ENCODE assay signal across 14 cellular contexts in the genomic region with DNA sequence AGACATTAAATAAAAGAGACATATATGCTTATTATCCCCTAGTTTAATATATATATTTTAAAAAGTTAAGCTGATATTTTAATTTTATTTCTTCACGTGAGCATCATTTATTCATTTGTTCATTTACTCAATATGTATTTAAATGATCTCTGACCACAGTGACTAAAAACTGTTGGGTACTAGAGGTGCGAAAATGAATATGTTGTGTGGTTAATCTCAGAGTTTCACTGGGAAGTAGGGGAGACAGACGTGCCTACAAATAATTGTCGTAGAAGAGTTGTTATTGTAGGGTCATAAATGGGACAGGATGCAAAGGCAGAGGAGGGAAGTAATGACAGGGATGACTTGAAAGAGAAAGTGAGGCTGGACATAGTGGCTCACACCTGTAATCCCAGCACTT.
DNase-seq lines count a peak whose midpoint lies in the region; ATAC-seq, FAIRE-seq and TF ChIP-seq lines count a peak whose summit lies in the region.
"Had no signal": no experiment of that assay in that cellular context is flagged by ENCODE, and none has a peak within 500 bp of the region (broad histone marks: within the 10 kb centered on the region; RNA-seq: fewer than 3 reads in every experiment).

No MANE protein-coding gene starts in this region.

- no TSS peak for BruUV-seq in GM12878 (replicated peaks; lab: Mats Ljungman, UMichigan)

- 0 out of 2 replicates have a peak overlapping the region, but pooled peaks have one; percentile 3 for H3K4me2 ChIP-seq in GM12878 (ENCODE audit: control insufficient read depth, insufficient read depth)

- H3K4me1 Mint-ChIP-seq in nephron progenitor cell: no peaks in the 10 kb centered on the region
- peaks cover 6% of the 10 kb centered on the region for H3K4me1 Mint-ChIP-seq in CD4-positive, alpha-beta T cell (ENCODE audit: low read depth)

- TF ChIP-seq RAD21 in GM12878 (IDR thresholded peaks at IDR 0.05; ENCODE audit: insufficient read depth, low read depth, low read length): no peak

- TF ChIP-seq CTCF in GM12878 (IDR thresholded peaks at IDR 0.05 in 2 of 3, conservative IDR thresholded peaks at IDR 0.05 in 1 of 3; ENCODE audit: control insufficient read depth in 2 of 3, extremely low read depth in 1 of 3, insufficient read depth in 1 of 3, low read depth in 3 of 3, low read length in 3 of 3) (no peak), uterus (IDR thresholded peaks at IDR 0.05) (no peak), nephron progenitor cell (IDR thresholded peaks at IDR 0.05) (no peak)
- TF ChIP-seq CTCF in CD4-positive, alpha-beta T cell (IDR thresholded peaks at IDR 0.05): no peak

- no peak overlapping the region for H3K4me3 Mint-ChIP-seq in nephron progenitor cell
- H3K4me3 Mint-ChIP-seq in CD4-positive, alpha-beta T cell: no peak overlapping the region
- H3K4me3 Mint-ChIP-seq: activated CD4-positive, alpha-beta T cell treated with anti-CD3 and anti-CD28 coated beads, Interleukin-2, amount 10 ng/mL, durations not matched to agents 24 days and 14 days; activated naive CD8-positive, alpha-beta T cell treated with anti-CD3 and anti-CD28 coated beads, Interleukin-2, amount 50 U/mL, for 24 hours had no signal

- CTCF ChIA-PET in GM12878 (lab: Yijun Ruan, JAX): no interaction called here
- CTCF ChIA-PET in CD4-positive, alpha-beta T cell (lab: Charles Lee): no interaction called here

- DNase-seq in GM12878 (ENCODE audit: low read depth, low spot score): peak; percentile 45
- no peak for DNase-seq in uterus
- no peak for DNase-seq in nephron progenitor cell
- no peak for DNase-seq in CD4-positive, alpha-beta T cell
- DNase-seq in stimulated activated CD4-positive, alpha-beta T cell treated with anti-CD3 and anti-CD28 coated beads, Interleukin-4, amount 100 ng/mL, for 4 hours: no peak
- DNase-seq: activated CD4-positive, alpha-beta T cell treated with anti-CD3 and anti-CD28 coated beads, Interleukin-2, amount 10 ng/mL, durations not matched to agents 24 days and 14 days; activated naive CD8-positive, alpha-beta T cell treated with anti-CD3 and anti-CD28 coated beads, Interleukin-2, amount 50 U/mL, for 24 hours; left ventricle myocardium superior; NCI-H1092; NK-92 treated with Interleukin-12 subunit alpha and Interleukin-12 subunit beta, amount 100 ng/mL, for 24 hours; occipital lobe had no signal

- peak; percentile 59 for ATAC-seq in GM18520 (IDR thresholded peaks at IDR 0.05; ENCODE audit: unreplicated experiment)
- ATAC-seq in GM21367 (IDR thresholded peaks at IDR 0.05; ENCODE audit: unreplicated experiment): peak; percentile 70
- ATAC-seq in HG03060 (IDR thresholded peaks at IDR 0.05; ENCODE audit: low read depth, unreplicated experiment): peak; percentile 57
- ATAC-seq in GM12878: peak; percentile 82
- ATAC-seq in CD4-positive, alpha-beta T cell (ENCODE audit: poor library complexity): no peak
- ATAC-seq: activated naive CD8-positive, alpha-beta T cell treated with anti-CD3 and anti-CD28 coated beads, Interleukin-2, amount 50 U/mL, for 24 hours; left ventricle myocardium superior had no signal

- no peak for FAIRE-seq in GM12878 (lab: Jason Lieb, UNC)

- H3K27ac ChIP-seq in GM12878 (ENCODE audit: control insufficient read depth, insufficient read depth): no peak overlapping the region
- no peak overlapping the region for H3K27ac ChIP-seq in uterus
- H3K27ac ChIP-seq in CD4-positive, alpha-beta T cell (ENCODE audit: low read depth, low read length): no peak overlapping the region

- POLR2A ChIA-PET in GM12878 (lab: Charles Lee): interaction anchor here (0.6 to 1.0 kb wide), 2 partner anchors 13 to 181 kb away, joined by 3 to 6 read pairs; no protein-coding TSS in a partner anchor
- POLR2A ChIA-PET in CD4-positive, alpha-beta T cell (lab: Charles Lee): no interaction called here

- H3K79me2 ChIP-seq in GM12878 (ENCODE audit: control insufficient read depth, insufficient read depth, low read length): no peaks in the 10 kb centered on the region

- 3% methylated on average over 4 of the region's 4 CpGs for WGBS in GM12878 (ENCODE audit: insufficient coverage, insufficient replicate concordance, low lambda C conversion rate, missing lambda C conversion rate)

- RAD21 ChIA-PET in GM12878 (lab: Charles Lee; ENCODE audit: unreplicated experiment): no interaction called here

- intact Hi-C loops in GM12878 (cut with micrococcal nuclease; ENCODE audit: unreplicated experiment): loop anchor here (2.0 to 5.0 kb wide), 3 partner anchors 88 to 211 kb away; partner anchors contain the start of gene CACYBP
- intact Hi-C loops in uterus (cut with DNase I; ENCODE audit: low total_unique reads): no loop called here
- intact Hi-C loops in CD4-positive, alpha-beta T cell (cut with DNase I, micrococcal nuclease): no loop called here

- no peak overlapping the region for H3K4me3 ChIP-seq in GM12878
- H3K4me3 ChIP-seq in uterus: no peak overlapping the region

- SMC1A ChIA-PET in GM12878 (lab: Charles Lee; ENCODE audit: uncharacterized antibody, unreplicated experiment): interaction anchor here (1.6 kb wide), 1 partner anchor 205 kb away, joined by 3 read pairs; no protein-coding TSS in a partner anchor

- H3K9ac ChIP-seq in GM12878 (ENCODE audit: control insufficient read depth, insufficient read depth, low read length): no peak overlapping the region

- peaks cover 32% of the 10 kb centered on the region for H3K4me1 ChIP-seq in GM12878 (ENCODE audit: control insufficient read depth, insufficient read depth, low read length)
- H3K4me1 ChIP-seq in uterus: no peaks in the 10 kb centered on the region

- in situ Hi-C loops in GM12878 (cut with MboI): no loop called here

- H3K9me3 ChIP-seq in GM12878 (replicated peaks; ENCODE audit: control insufficient read depth, insufficient read depth, low read length): no peaks in the 10 kb centered on the region
- no peaks in the 10 kb centered on the region for H3K9me3 ChIP-seq in uterus
- H3K9me3 ChIP-seq in CD4-positive, alpha-beta T cell (ENCODE audit: control insufficient read depth, low read length): no peaks in the 10 kb centered on the region

- H4K20me1 ChIP-seq in GM12878 (ENCODE audit: control insufficient read depth, insufficient read depth): peaks cover 3% of the 10 kb centered on the region; the same call in 1 of the 2 replicates

- TF ChIP-seq POLR2A in GM12878 (IDR thresholded peaks at IDR 0.05; ENCODE audit: low read depth, low read length) (no peak), uterus (IDR thresholded peaks at IDR 0.05) (no peak)

- no peak overlapping the region for H3K27ac Mint-ChIP-seq in nephron progenitor cell
- H3K27ac Mint-ChIP-seq in CD4-positive, alpha-beta T cell: no peak overlapping the region
- H3K27ac Mint-ChIP-seq: activated CD4-positive, alpha-beta T cell treated with anti-CD3 and anti-CD28 coated beads, Interleukin-2, amount 10 ng/mL, durations not matched to agents 24 days and 14 days; activated naive CD8-positive, alpha-beta T cell treated with anti-CD3 and anti-CD28 coated beads, Interleukin-2, amount 50 U/mL, for 24 hours had no signal

- TF ChIP-seq EP300 in GM12878 (IDR thresholded peaks at IDR 0.05; ENCODE audit: borderline replicate concordance in 1 of 2, control insufficient read depth in 1 of 2, low read depth in 2 of 2, low read length in 2 of 2): peak in 1 of 2 experiments; percentile 40; a peak in 1 of 4 replicates

- H3K36me3 Mint-ChIP-seq in nephron progenitor cell (ENCODE audit: low read depth): no peaks in the 10 kb centered on the region
- no peaks in the 10 kb centered on the region for H3K36me3 Mint-ChIP-seq in CD4-positive, alpha-beta T cell (ENCODE audit: low read depth)

- H3K27me3 ChIP-seq in GM12878 (replicated peaks in 1 of 2; ENCODE audit: control insufficient read depth in 2 of 2, insufficient read depth in 2 of 2, low read length in 1 of 2) (no peaks in the 10 kb centered on the region), uterus (no peaks in the 10 kb centered on the region)
- no peaks in the 10 kb centered on the region for H3K27me3 ChIP-seq in CD4-positive, alpha-beta T cell (ENCODE audit: control insufficient read depth, insufficient read depth, low read length)

- H3K36me3 ChIP-seq in GM12878 (ENCODE audit: control insufficient read depth in 2 of 2, insufficient read depth in 2 of 2, low read length in 1 of 2) (no peaks in the 10 kb centered on the region; a peak in 1 of 4 replicates), uterus (no peaks in the 10 kb centered on the region)

- peaks cover 2% of the 10 kb centered on the region for H3K27me3 Mint-ChIP-seq in nephron progenitor cell (ENCODE audit: low read depth, poor library complexity)
- no peaks in the 10 kb centered on the region for H3K27me3 Mint-ChIP-seq in CD4-positive, alpha-beta T cell
- H3K27me3 Mint-ChIP-seq: activated CD4-positive, alpha-beta T cell treated with anti-CD3 and anti-CD28 coated beads, Interleukin-2, amount 10 ng/mL, durations not matched to agents 24 days and 14 days; activated naive CD8-positive, alpha-beta T cell treated with anti-CD3 and anti-CD28 coated beads, Interleukin-2, amount 50 U/mL, for 24 hours had no signal

- H3K9me3 Mint-ChIP-seq in nephron progenitor cell: peaks cover 12% of the 10 kb centered on the region
- no peaks in the 10 kb centered on the region for H3K9me3 Mint-ChIP-seq in CD4-positive, alpha-beta T cell
- H3K9me3 Mint-ChIP-seq: activated naive CD8-positive, alpha-beta T cell treated with anti-CD3 and anti-CD28 coated beads, Interleukin-2, amount 50 U/mL, for 24 hours had no signal

- H2AFZ ChIP-seq in GM12878 (ENCODE audit: control insufficient read depth, low read depth, low read length): no peak overlapping the region

TF ChIP-seq in GM12878, 131 proteins besides CTCF, POLR2A, EP300 and RAD21 (continues in another document):
- TF ChIP-seq IRF4 (IDR thresholded peaks at IDR 0.05; ENCODE audit: low read depth, low read length) (peak; percentile 54; the same call in 1 of the 2 replicates), BRCA1 (IDR thresholded peaks at IDR 0.05; ENCODE audit: low read depth, low read length) (no peak), SMARCA5 (IDR thresholded peaks at IDR 0.05) (no peak), EED (IDR thresholded peaks at IDR 0.05; ENCODE audit: low read depth) (peak; percentile 40; the same call in 1 of the 2 replicates), SRF (IDR thresholded peaks at IDR 0.05; ENCODE audit: low read depth in 2 of 2, low read length in 2 of 2) (no peak), HCFC1 (IDR thresholded peaks at IDR 0.05; ENCODE audit: low read length) (no peak), USF1 (IDR thresholded peaks at IDR 0.05; ENCODE audit: borderline replicate concordance, extremely low read length, insufficient read depth, low read depth, low read length) (no peak)
